In genomic region chr2:217990389-217990788, GRCh38 we compare ENCODE assay signal across 17 cellular contexts. TPM values are rescaled to one million over a fixed set of nuclear protein-coding genes. Genes with fewer than 3 reads are reported as not detected.
DNase-seq lines count a peak whose midpoint lies in the region; ATAC-seq, FAIRE-seq and TF ChIP-seq lines count a peak whose summit lies in the region.
"Had no signal": no experiment of that assay in that cellular context is flagged by ENCODE, and none has a peak within 500 bp of the region (broad histone marks: within the 10 kb centered on the region; RNA-seq: fewer than 3 reads in every experiment).

No MANE protein-coding gene starts in this region.

- H3K36me3 ChIP-seq in HepG2 (replicated peaks in 1 of 2; ENCODE audit: control insufficient read depth in 1 of 2, insufficient read depth in 2 of 2, low read length in 2 of 2) = no peaks in the 10 kb centered on the region
- H3K36me3 ChIP-seq in right lobe of liver = no peaks in the 10 kb centered on the region
- peaks cover 0 to 2% of the 10 kb centered on the region in 2 donors for H3K36me3 ChIP-seq in body of pancreas (replicated peaks in 1 of 2; ENCODE audit: insufficient read depth in 1 of 2, low read depth in 2 of 2)
- H3K36me3 ChIP-seq in osteoblast (ENCODE audit: insufficient read depth, low read length) = no peaks in the 10 kb centered on the region
- H3K36me3 ChIP-seq in colonic mucosa = no peaks in the 10 kb centered on the region
- H3K36me3 ChIP-seq: HAP-1 had no signal

- H3K4me2 ChIP-seq in HepG2 (ENCODE audit: low read depth, low read length) = no peak overlapping the region
- H3K4me2 ChIP-seq in osteoblast (ENCODE audit: insufficient read depth, low read length) = no peak overlapping the region

- H4K20me1 ChIP-seq in HepG2 (ENCODE audit: insufficient read depth, low read length) (no peaks in the 10 kb centered on the region), osteoblast (ENCODE audit: insufficient read depth, low read length) (peaks cover 19% of the 10 kb centered on the region)

- no peak for DNase-seq in HepG2 (ENCODE audit: low spot score)
- DNase-seq in right lobe of liver = no peak
- DNase-seq in body of pancreas = no peak
- DNase-seq in osteoblast (ENCODE audit: insufficient read length, low spot score, missing footprints) = peak; percentile 59
- DNase-seq in SKM-1 treated with dmso at 0.1 percent for 144 hours (lab: John Stamatoyannopoulos, UW; ENCODE audit: unreplicated experiment) = no peak
- no peak for DNase-seq in colonic mucosa
- no peak for DNase-seq in GDM1 (lab: John Stamatoyannopoulos, UW)
- DNase-seq: BE2C; CD4-positive, alpha-beta memory T cell; DMS153; DMS79; GF-D8; KBM-7 had no signal

- no peak for TF ChIP-seq EP300 in HepG2 (IDR thresholded peaks at IDR 0.05; ENCODE audit: low read depth in 2 of 2, low read length in 2 of 2)
- TF ChIP-seq EP300 in HepG2 (CRISPR knock-in tag; IDR thresholded peaks at IDR 0.05; ENCODE audit: borderline replicate concordance) = no peak

- H3K27me3 ChIP-seq in HepG2 (ENCODE audit: control insufficient read depth in 1 of 2, insufficient read depth in 2 of 2, low read length in 2 of 2) (peaks cover 5 to 25% of the 10 kb centered on the region in 2 experiments; a peak in 3 of 5 replicates), right lobe of liver (no peaks in the 10 kb centered on the region), body of pancreas (no peaks in the 10 kb centered on the region), osteoblast (ENCODE audit: insufficient read depth, low read length) (no peaks in the 10 kb centered on the region), colonic mucosa (no peaks in the 10 kb centered on the region)
- H3K27me3 ChIP-seq: BE2C had no signal

- TF ChIP-seq CTCF in HepG2 (CRISPR knock-in tag; IDR thresholded peaks at IDR 0.05) = no peak
- TF ChIP-seq CTCF in right lobe of liver (IDR thresholded peaks at IDR 0.05) = no peak
- no peak for TF ChIP-seq CTCF in body of pancreas (IDR thresholded peaks at IDR 0.05)
- TF ChIP-seq CTCF in osteoblast (IDR thresholded peaks at IDR 0.05; ENCODE audit: extremely low read depth, low read depth, low read length) = no peak
- TF ChIP-seq CTCF in colonic mucosa (IDR thresholded peaks at IDR 0.05) = no peak

- no peak for ATAC-seq in HepG2
- no peak for ATAC-seq in right lobe of liver
- no peak for ATAC-seq in body of pancreas

- WGBS in HepG2 (ENCODE audit: low lambda C conversion rate) = 2% methylated on average over 3 of the region's 3 CpGs
- WGBS in right lobe of liver (ENCODE audit: insufficient coverage, low coverage, low lambda C conversion rate, missing lambda C conversion rate) = 87% methylated on average over 3 of the region's 3 CpGs
- WGBS in body of pancreas, 2 donors = 92 to 95% methylated on average over 3 of the region's 3 CpGs

- intact Hi-C loops in HepG2 (cut with micrococcal nuclease; ENCODE audit: unreplicated experiment) = no loop called here
- intact Hi-C loops in right lobe of liver (cut with DNase I) = loop anchor here (5.0 to 10.0 kb wide), 2 partner anchors 106 to 203 kb away; no protein-coding TSS in a partner anchor
- intact Hi-C loops in body of pancreas (cut with DNase I) = loop anchor here (5.0 kb wide), 1 partner anchor 203 kb away; no protein-coding TSS in a partner anchor
- intact Hi-C loops in colonic mucosa (cut with DNase I) = no loop called here

- H3K9me3 ChIP-seq in HepG2 (ENCODE audit: low read length) = no peaks in the 10 kb centered on the region
- no peaks in the 10 kb centered on the region for H3K9me3 ChIP-seq in right lobe of liver
- no peaks in the 10 kb centered on the region for H3K9me3 ChIP-seq in body of pancreas
- no peaks in the 10 kb centered on the region for H3K9me3 ChIP-seq in osteoblast (ENCODE audit: low read depth, low read length)
- H3K9me3 ChIP-seq in colonic mucosa = no peaks in the 10 kb centered on the region
- H3K9me3 ChIP-seq: BE2C, HAP-1 had no signal

- FAIRE-seq in HepG2 (lab: Jason Lieb, UNC) = no peak

- H3K9ac ChIP-seq in HepG2 (ENCODE audit: insufficient read depth, low read depth, low read length) (no peak overlapping the region), colonic mucosa (ENCODE audit: low read depth in 2 of 2, low read length in 2 of 2) (no peak overlapping the region)

- no TSS peak for BruUV-seq in HepG2 (replicated peaks; lab: Mats Ljungman, UMichigan)

- H3K27ac ChIP-seq in HepG2 (ENCODE audit: extremely low read length, insufficient read depth, low read length) = no peak overlapping the region
- H3K27ac ChIP-seq in right lobe of liver = no peak overlapping the region
- peak overlapping the region in 3 of 4 donors; percentile 22 to 97 (median 91) for H3K27ac ChIP-seq in body of pancreas
- no peak overlapping the region for H3K27ac ChIP-seq in osteoblast (ENCODE audit: low read depth, low read length)
- no peak overlapping the region for H3K27ac ChIP-seq in colonic mucosa
- H3K27ac ChIP-seq: C4-2B, HL-60 had no signal

- in situ Hi-C loops in HepG2 (cut with HindIII; ENCODE audit: extremely low pct_ligation_motif_present, low pct_unique_long_range_greater_than_20kb) = loop anchor here (5.0 kb wide), 2 partner anchors 103 to 198 kb away; no protein-coding TSS in a partner anchor

- H3K4me1 ChIP-seq in HepG2 (ENCODE audit: insufficient read depth, low read length) = peaks cover 15% of the 10 kb centered on the region
- peaks cover 0 to 14% (median 5%) of the 10 kb centered on the region in 4 donors for H3K4me1 ChIP-seq in right lobe of liver
- peaks cover 82% of the 10 kb centered on the region for H3K4me1 ChIP-seq in body of pancreas
- peaks cover 38% of the 10 kb centered on the region for H3K4me1 ChIP-seq in osteoblast (ENCODE audit: insufficient read depth, low read length)
- H3K4me1 ChIP-seq in colonic mucosa = no peaks in the 10 kb centered on the region
- H3K4me1 ChIP-seq: HAP-1 had no signal

- H3K4me3 ChIP-seq in HepG2 (replicated peaks in 1 of 3; ENCODE audit: insufficient read depth in 1 of 3, low read depth in 2 of 3, low read length in 3 of 3) (no peak overlapping the region), right lobe of liver (no peak overlapping the region), body of pancreas (no peak overlapping the region), osteoblast (ENCODE audit: insufficient read depth, low read length) (no peak overlapping the region), colonic mucosa (no peak overlapping the region)
- H3K4me3 ChIP-seq: HAP-1 had no signal

- CTCF ChIA-PET in HepG2 (lab: Yijun Ruan, JAX; ENCODE audit: low intra/inter-chr PET ratio, low total read pairs) = interaction anchor here (6.0 kb wide), 1 partner anchor 203 kb away, joined by 106 read pairs; no protein-coding TSS in a partner anchor

- H3K79me2 ChIP-seq in HepG2 (ENCODE audit: insufficient read depth, low read length) = no peaks in the 10 kb centered on the region
- H3K79me2 ChIP-seq in osteoblast (ENCODE audit: insufficient read depth, low read length) = peaks cover 6% of the 10 kb centered on the region

- H2AFZ ChIP-seq in HepG2 (ENCODE audit: low read length) = no peak overlapping the region
- H2AFZ ChIP-seq in osteoblast (ENCODE audit: low read length) = no peak overlapping the region

- POLR2A ChIA-PET in HepG2 (lab: Yijun Ruan, JAX) = no interaction called here

- TF ChIP-seq POLR2A in HepG2 (IDR thresholded peaks at IDR 0.05; ENCODE audit: insufficient read depth in 1 of 2, low read depth in 2 of 2, low read length in 2 of 2) (no peak), right lobe of liver (IDR thresholded peaks at IDR 0.05) (no peak), body of pancreas (IDR thresholded peaks at IDR 0.05) (no peak)

- TF ChIP-seq RAD21 in HepG2 (CRISPR knock-in tag; IDR thresholded peaks at IDR 0.05) = no peak

TF ChIP-seq in HepG2, 621 proteins besides CTCF, POLR2A, EP300 and RAD21 (continues in another document):
- 0 out of 2 replicates have a peak, but pooled peaks have one; percentile 10 for TF ChIP-seq IKZF1 (IDR thresholded peaks at IDR 0.05)
- TF ChIP-seq MNT (IDR thresholded peaks at IDR 0.05) = peak; percentile 94

RNA-seq across cellular contexts. Expression of gene TNS1, which starts 12.4 kb away (rescaled TPM):
- total RNA-seq in HepG2 (2016; rRNA removed; fragmentation: Illumina TruSeq; extraction: Trizol) (1.9 TPM in 2 replicates), right lobe of liver (100 to 1,000 TPM in 3 of 6 experiments, 10 to 100 TPM in 3; 68.4 to 209 (median 99.2) TPM), body of pancreas (100 to 1,000 TPM; 168 to 174 TPM), osteoblast (45.7 and 48.9 TPM in 2 replicates), colonic mucosa (100 to 1,000 TPM in 1 of 2 donors, 10 to 100 TPM in 1; 20.6 to 164 TPM)
- 0.51 and 0.71 TPM in 2 replicates for total RNA-seq in HepG2 (2016; cell fraction: cytosol; rRNA removed; fragmentation: Illumina TruSeq; extraction: Trizol; ENCODE audit: low read depth)
- total RNA-seq in HepG2 (2016; cell fraction: insoluble cytoplasmic fraction; rRNA removed; fragmentation: Illumina TruSeq; extraction: Trizol) = 1.1 and 1.7 TPM in 2 replicates
- total RNA-seq in HepG2 (2016; cell fraction: membrane; rRNA removed; fragmentation: Illumina TruSeq; extraction: Trizol) = 1.9 and 2.2 TPM in 2 replicates
- 3.7 and 4.7 TPM in 2 replicates for total RNA-seq in HepG2 (2016; cell fraction: nucleus; rRNA removed; fragmentation: Illumina TruSeq; extraction: Trizol)
- polyA plus RNA-seq in HepG2 (2011; rRNA removed) = 118 and 127 TPM in 2 replicates
- 72.1 and 78.8 TPM in 2 replicates for polyA plus RNA-seq in HepG2 (2011; cell fraction: cytosol; rRNA removed)
- 302 and 373 TPM in 2 replicates for polyA plus RNA-seq in HepG2 (2011; cell fraction: nucleus; rRNA removed)
- 63.6 and 87.8 TPM in 2 replicates for polyA plus RNA-seq in HepG2 (2012)
- 0.35 and 0.62 TPM in 2 replicates for polyA plus RNA-seq in HepG2 (2016; cell fraction: cytosol; fragmentation: Illumina TruSeq; extraction: Trizol; ENCODE audit: low read depth)
- polyA plus RNA-seq in HepG2 (2016; cell fraction: insoluble cytoplasmic fraction; fragmentation: Illumina TruSeq; extraction: Trizol; ENCODE audit: low read depth) = 1.3 and 1.7 TPM in 2 replicates
- polyA plus RNA-seq in HepG2 (2016; cell fraction: membrane; fragmentation: Illumina TruSeq; extraction: Trizol; ENCODE audit: low read depth) = 0.73 and 0.90 TPM in 2 replicates
- polyA plus RNA-seq in HepG2 (2016; cell fraction: nucleus; fragmentation: Illumina TruSeq; extraction: Trizol; ENCODE audit: insufficient read depth, low read depth) = 1.9 and 2.0 TPM in 2 replicates
- 3.6 and 445 TPM in 2 replicates for polyA minus RNA-seq in HepG2 (2011; rRNA and poly(A)+ RNA removed; ENCODE audit: low replicate concordance)
- 116 and 155 TPM in 2 replicates for polyA minus RNA-seq in HepG2 (2011; cell fraction: cytosol; rRNA and poly(A)+ RNA removed)
- 504 and 544 TPM in 2 replicates for polyA minus RNA-seq in HepG2 (2011; cell fraction: nucleus; rRNA and poly(A)+ RNA removed)
- polyA plus RNA-seq: CD4-positive, alpha-beta memory T cell; IgD-negative memory B cell had no signal

Comparison
In these comparisons a context has a peak if more than half of its experiments do, and no peak if none do; other contexts are left out.
1. intact Hi-C loops: an anchor here in right lobe of liver (5.0 to 10.0 kb wide) and body of pancreas (5.0 kb wide); none called in HepG2 and colonic mucosa.
2. H3K27ac ChIP-seq: peak in body of pancreas (3 of 4); none in HepG2 (single experiment), right lobe of liver (0 of 3), osteoblast (single experiment) and colonic mucosa (single experiment).